19 cellular contexts compared by ENCODE assay signal in genomic region chr15:78368671-78369070, GRCh38. TPM values are rescaled to one million over a fixed set of nuclear protein-coding genes. Genes with fewer than 3 reads are reported as not detected.
DNase-seq lines count a peak whose midpoint lies in the region; ATAC-seq and TF ChIP-seq lines count a peak whose summit lies in the region.
"Had no signal": no experiment of that assay in that cellular context is flagged by ENCODE, and none has a peak within 500 bp of the region (broad histone marks: within the 10 kb centered on the region; RNA-seq: fewer than 3 reads in every experiment).

No MANE protein-coding gene starts in this region.

- H3K27ac ChIP-seq in HEK293 (ENCODE audit: extremely low read depth, low read depth, low read length): no peak overlapping the region
- H3K27ac ChIP-seq: C4-2B, right atrium auricular region, tibial artery had no signal

- peaks cover 26% of the 10 kb centered on the region for H3K27me3 Mint-ChIP-seq in nephron progenitor cell (ENCODE audit: low read depth, poor library complexity)

- H3K36me3 ChIP-seq in HEK293 (ENCODE audit: control insufficient read depth in 2 of 2, insufficient read depth in 1 of 2, low read length in 2 of 2): no peaks in the 10 kb centered on the region
- H3K36me3 ChIP-seq: right atrium auricular region, tibial artery had no signal

- TF ChIP-seq CTCF in HEK293 (tag by site-specific recombination; IDR thresholded peaks at IDR 0.05): no peak
- TF ChIP-seq CTCF in nephron progenitor cell (IDR thresholded peaks at IDR 0.05): no peak

- CTCF ChIA-PET in HEK293 (lab: Yijun Ruan, JAX): no interaction called here

- no peaks in the 10 kb centered on the region for H3K9me3 Mint-ChIP-seq in nephron progenitor cell
- H3K9me3 Mint-ChIP-seq: brain, natural killer cell had no signal

- intact Hi-C loops in Right ventricle myocardium superior (cut with DNase I): no loop called here

- H3K4me3 ChIP-seq in HEK293 (ENCODE audit: low read depth, low read length): no peak overlapping the region
- H3K4me3 ChIP-seq: GM12878, lung, right atrium auricular region, tibial artery had no signal

- no peak for ATAC-seq in HG02840 (IDR thresholded peaks at IDR 0.05; ENCODE audit: low FRiP score, unreplicated experiment)
- ATAC-seq in Right ventricle myocardium superior (ENCODE audit: poor library complexity): no peak
- ATAC-seq: GM12878, natural killer cell had no signal

- H3K4me1 ChIP-seq in HEK293 (ENCODE audit: control insufficient read depth, insufficient read depth, low read length): no peaks in the 10 kb centered on the region
- H3K4me1 ChIP-seq: tibial artery had no signal

- POLR2A ChIA-PET in HEK293 (lab: Yijun Ruan, JAX): interaction anchor here (0.6 to 1.3 kb wide), 2 partner anchors 32 to 69 kb away, joined by 3 to 4 read pairs; partner anchors contain the start of gene SKIC8

- no peak overlapping the region for H3K27ac Mint-ChIP-seq in nephron progenitor cell
- H3K27ac Mint-ChIP-seq: natural killer cell had no signal

- H3K4me1 Mint-ChIP-seq in nephron progenitor cell: peaks cover 12% of the 10 kb centered on the region
- H3K4me1 Mint-ChIP-seq: natural killer cell had no signal

- no peaks in the 10 kb centered on the region for H3K9me3 ChIP-seq in HEK293 (ENCODE audit: control insufficient read depth, insufficient read depth, low read depth, low read length)
- H3K9me3 ChIP-seq: right atrium auricular region, tibial artery had no signal

- no peaks in the 10 kb centered on the region for H3K36me3 Mint-ChIP-seq in nephron progenitor cell (ENCODE audit: low read depth)
- H3K36me3 Mint-ChIP-seq: brain, natural killer cell had no signal

- H3K4me3 Mint-ChIP-seq in nephron progenitor cell: no peak overlapping the region
- H3K4me3 Mint-ChIP-seq: natural killer cell had no signal

- DNase-seq in NCI-H2227 treated with DMSO at 0.1 percent for 48 hours (lab: John Stamatoyannopoulos, UW) (peak; percentile 10), astrocyte of the hippocampus (ENCODE audit: low read depth, low spot score) (peak; percentile 10), nephron progenitor cell (peak; percentile 50), HK-2 (ENCODE audit: unreplicated experiment) (no peak), Right ventricle myocardium superior (no peak)
- DNase-seq in stimulated activated CD4-positive, alpha-beta T cell treated with anti-CD3 and anti-CD28 coated beads, Interleukin-1b, Interleukin-23, amount 100 ng/mL, for 48 hours: no peak
- DNase-seq: natural killer cell; NCI-H1436 treated with DMSO at 0.1 percent for 48 hours; NCI-H69; stimulated activated CD4-positive, alpha-beta T cell treated with anti-CD3 and anti-CD28 coated beads, Interleukin-2, amount 100 ng/mL, for 48 hours; T1000 had no signal

TF ChIP-seq in HEK293, 187 proteins besides CTCF, POLR2A, EP300 and RAD21:
- TF ChIP-seq ZNF175 (tag by site-specific recombination; IDR thresholded peaks at IDR 0.05): no peak
- no peak for TF ChIP-seq ZNF830 (tag by site-specific recombination; IDR thresholded peaks at IDR 0.05; ENCODE audit: low read depth)
- peak; percentile 72 for TF ChIP-seq KLF9 (tag by site-specific recombination; IDR thresholded peaks at IDR 0.05; ENCODE audit: low read depth)
- TF ChIP-seq ZNF677 (tag by site-specific recombination; IDR thresholded peaks at IDR 0.05): no peak
- no peak for TF ChIP-seq ZNF112 (tag by site-specific recombination; IDR thresholded peaks at IDR 0.05)
- no peak for TF ChIP-seq ZNF2 (tag by site-specific recombination; IDR thresholded peaks at IDR 0.05)
- no peak for TF ChIP-seq ZNF302 (tag by site-specific recombination; IDR thresholded peaks at IDR 0.05; ENCODE audit: low read depth)
- no peak for TF ChIP-seq ZNF16 (tag by site-specific recombination; IDR thresholded peaks at IDR 0.05; ENCODE audit: low read depth)
- TF ChIP-seq ZFP37 (tag by site-specific recombination; IDR thresholded peaks at IDR 0.05): no peak
- TF ChIP-seq ZNF600 (tag by site-specific recombination; IDR thresholded peaks at IDR 0.05): peak; percentile 30; the same call in 1 of the 2 replicates
- TF ChIP-seq ZBTB11 (tag by site-specific recombination; conservative IDR thresholded peaks at IDR 0.05; ENCODE audit: low read depth): no peak
- TF ChIP-seq PBX3 (CRISPR knock-in tag; IDR thresholded peaks at IDR 0.05): no peak
- no peak for TF ChIP-seq SALL2 (tag by site-specific recombination; IDR thresholded peaks at IDR 0.05; ENCODE audit: borderline replicate concordance)
- TF ChIP-seq ZNF132 (tag by site-specific recombination; IDR thresholded peaks at IDR 0.05; ENCODE audit: borderline replicate concordance): no peak
- TF ChIP-seq GLIS1 (tag by site-specific recombination; IDR thresholded peaks at IDR 0.05): no peak

RNA-seq across cellular contexts. Expression of gene CRABP1, which starts 28.5 kb away (rescaled TPM):
- not detected for total RNA-seq in Right ventricle myocardium superior
- total RNA-seq: natural killer cell, right atrium auricular region had no signal

Comparison
In these comparisons a context has a peak if more than half of its experiments do, and no peak if none do; other contexts are left out.
1. DNase-seq: peak in NCI-H2227 treated with DMSO at 0.1 percent for 48 hours (single experiment), astrocyte of the hippocampus (single experiment) and nephron progenitor cell (single experiment); none in stimulated activated CD4-positive, alpha-beta T cell treated with anti-CD3 and anti-CD28 coated beads, Interleukin-1b, Interleukin-23, amount 100 ng/mL, for 48 hours (single experiment), HK-2 (single experiment) and Right ventricle myocardium superior (single experiment).